ENCODE assay signal across 20 cellular contexts in the genomic region with DNA sequence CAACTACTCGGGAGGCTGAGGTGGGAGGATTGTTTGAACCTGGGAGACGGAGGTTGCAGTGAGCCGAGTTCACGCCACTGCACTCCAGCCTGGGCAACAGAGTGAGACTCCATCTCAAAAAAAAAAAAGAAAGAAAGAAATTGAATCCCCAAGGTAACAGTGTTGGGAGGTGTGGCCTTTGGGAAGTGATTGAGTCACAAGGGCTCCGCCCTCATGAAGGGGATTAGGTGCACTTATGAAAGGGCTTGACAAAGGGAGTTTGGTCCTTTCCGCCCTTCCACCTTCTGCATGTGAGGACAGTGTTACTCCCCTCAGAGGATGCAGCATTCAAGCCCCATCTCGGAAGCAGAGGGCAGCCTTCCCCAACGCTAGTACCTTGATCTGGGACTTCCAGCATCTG. TPM values are rescaled to one million over a fixed set of nuclear protein-coding genes. Genes with fewer than 3 reads are reported as not detected.
A peak's percentile ranks its signal among the peaks of the same experiment; 100 is the strongest.
DNase-seq lines count a peak whose midpoint lies in the region; ATAC-seq, FAIRE-seq and TF ChIP-seq lines count a peak whose summit lies in the region.
"Had no signal": no experiment of that assay in that cellular context is flagged by ENCODE, and none has a peak within 500 bp of the region (broad histone marks: within the 10 kb centered on the region; RNA-seq: fewer than 3 reads in every experiment).

No MANE protein-coding gene starts in this region.

- SMC1A ChIA-PET in GM12878 (lab: Charles Lee; ENCODE audit: uncharacterized antibody, unreplicated experiment) = no interaction called here

- intact Hi-C loops in GM12878 (cut with micrococcal nuclease; ENCODE audit: unreplicated experiment) = no loop called here
- intact Hi-C loops in breast epithelium (cut with DNase I; ENCODE audit: low total_unique reads) = no loop called here

- H3K79me2 ChIP-seq in GM12878 (ENCODE audit: control insufficient read depth, insufficient read depth, low read length) = no peaks in the 10 kb centered on the region

- in situ Hi-C loops in GM12878 (cut with MboI) = no loop called here

- no peak for TF ChIP-seq CTCF in RWPE1 (conservative IDR thresholded peaks at IDR 0.05; ENCODE audit: low read depth)
- no peak for TF ChIP-seq CTCF in GM12878 (IDR thresholded peaks at IDR 0.05 in 2 of 3, conservative IDR thresholded peaks at IDR 0.05 in 1 of 3; ENCODE audit: control insufficient read depth in 2 of 3, extremely low read depth in 1 of 3, insufficient read depth in 1 of 3, low read depth in 3 of 3, low read length in 3 of 3)
- no peak for TF ChIP-seq CTCF in breast epithelium (IDR thresholded peaks at IDR 0.05)

- H3K27ac ChIP-seq in RWPE1 (peak overlapping the region; percentile 51), GM12878 (ENCODE audit: control insufficient read depth, insufficient read depth) (no peak overlapping the region), breast epithelium (no peak overlapping the region)
- H3K27ac ChIP-seq: C4-2B, GM23248 had no signal

- TF ChIP-seq RAD21 in GM12878 (IDR thresholded peaks at IDR 0.05; ENCODE audit: insufficient read depth, low read depth, low read length) = no peak

- H3K4me1 ChIP-seq in GM12878 (ENCODE audit: control insufficient read depth, insufficient read depth, low read length) (peaks cover 26% of the 10 kb centered on the region), breast epithelium (peaks cover 0 to 15% of the 10 kb centered on the region in 2 donors)
- H3K4me1 ChIP-seq: Caco-2 had no signal

- no peak overlapping the region for H3K4me3 ChIP-seq in GM12878
- H3K4me3 ChIP-seq in breast epithelium = no peak overlapping the region
- H3K4me3 ChIP-seq: BLaER1, GM23248 had no signal

- no peak for TF ChIP-seq EP300 in GM12878 (IDR thresholded peaks at IDR 0.05; ENCODE audit: borderline replicate concordance in 1 of 2, control insufficient read depth in 1 of 2, low read depth in 2 of 2, low read length in 2 of 2)

- DNase-seq in RWPE1 (ENCODE audit: low spot score) (no peak), GM12878 (ENCODE audit: low read depth, low spot score) (no peak), activated T-cell treated with anti-CD3 and anti-CD28 coated beads for 4 hours (no peak), breast epithelium (ENCODE audit: low spot score in 2 of 2) (no peak)
- DNase-seq: Caco-2; CD4-positive, CD25-positive, alpha-beta regulatory T cell; CD8-positive, alpha-beta T cell; DMS153; DND-41; GM23248; H9; HFFc6 had no signal

- H3K36me3 ChIP-seq in GM12878 (ENCODE audit: control insufficient read depth in 2 of 2, insufficient read depth in 2 of 2, low read length in 1 of 2) (peaks cover 5 to 7% of the 10 kb centered on the region in 2 experiments; a peak in 3 of 4 replicates), breast epithelium (no peaks in the 10 kb centered on the region)

- TF ChIP-seq POLR2A in GM12878 (IDR thresholded peaks at IDR 0.05; ENCODE audit: low read depth, low read length) (no peak), breast epithelium (IDR thresholded peaks at IDR 0.05) (no peak)

- no peak overlapping the region for H3K9ac ChIP-seq in GM12878 (ENCODE audit: control insufficient read depth, insufficient read depth, low read length)
- H3K9ac ChIP-seq: GM23248 had no signal

- ATAC-seq in GM12878 = no peak
- ATAC-seq in esophagus mucosa = peak; percentile 81
- no peak for ATAC-seq in HG03442 (IDR thresholded peaks at IDR 0.05; ENCODE audit: unreplicated experiment)
- ATAC-seq: CD8-positive, alpha-beta T cell; HCT116 had no signal

- H3K4me2 ChIP-seq in GM12878 (ENCODE audit: control insufficient read depth, insufficient read depth) = no peak overlapping the region
- H3K4me2 ChIP-seq: BLaER1 had no signal

- POLR2A ChIA-PET in RWPE1 (lab: Yijun Ruan, JAX; ENCODE audit: low non-redundant PET) (no interaction called here), GM12878 (lab: Charles Lee) (interaction anchor here (0.6 kb wide), 1 partner anchor 13 kb away, joined by 3 read pairs; no protein-coding TSS in a partner anchor)

- H4K20me1 ChIP-seq in GM12878 (ENCODE audit: control insufficient read depth, insufficient read depth) = no peaks in the 10 kb centered on the region
- H4K20me1 ChIP-seq: BLaER1 had no signal

- no peak overlapping the region for H2AFZ ChIP-seq in GM12878 (ENCODE audit: control insufficient read depth, low read depth, low read length)
- H2AFZ ChIP-seq: GM23248 had no signal

- CTCF ChIA-PET in RWPE1 (lab: Yijun Ruan, JAX) (no interaction called here), GM12878 (lab: Yijun Ruan, JAX) (interaction anchor here (1.1 kb wide), 1 partner anchor 11 kb away, joined by 3 read pairs; no protein-coding TSS in a partner anchor)

- no peaks in the 10 kb centered on the region for H3K27me3 ChIP-seq in GM12878 (replicated peaks in 1 of 2; ENCODE audit: control insufficient read depth in 2 of 2, insufficient read depth in 2 of 2, low read length in 1 of 2)
- no peaks in the 10 kb centered on the region for H3K27me3 ChIP-seq in breast epithelium
- H3K27me3 ChIP-seq: BLaER1 had no signal

- no peak for FAIRE-seq in GM12878 (lab: Jason Lieb, UNC)
- FAIRE-seq: G401.6, GM19239, H1 had no signal

- no TSS peak for BruUV-seq in GM12878 (replicated peaks; lab: Mats Ljungman, UMichigan)

- no peaks in the 10 kb centered on the region for H3K9me3 ChIP-seq in GM12878 (replicated peaks; ENCODE audit: control insufficient read depth, insufficient read depth, low read length)
- H3K9me3 ChIP-seq in breast epithelium = no peaks in the 10 kb centered on the region
- H3K9me3 ChIP-seq: BLaER1, Caco-2 had no signal

- RAD21 ChIA-PET in GM12878 (lab: Charles Lee; ENCODE audit: unreplicated experiment) = interaction anchor here (1.4 kb wide), 1 partner anchor 10 kb away, joined by 3 read pairs; no protein-coding TSS in a partner anchor

- WGBS in GM12878 (ENCODE audit: insufficient coverage, insufficient replicate concordance, low lambda C conversion rate, missing lambda C conversion rate) = 98% methylated on average over 6 of the region's 8 CpGs

TF ChIP-seq in GM12878, 131 proteins besides CTCF, POLR2A, EP300 and RAD21:
- TF ChIP-seq HDGF (IDR thresholded peaks at IDR 0.05) (0 out of 2 replicates have a peak, but pooled peaks have one; percentile 7), ZNF622 (IDR thresholded peaks at IDR 0.05) (no peak)

RNA-seq across cellular contexts. Expression of a gene that starts 21.3 kb away (rescaled TPM):
- total RNA-seq in GM12878 (2013; cell fraction: nucleolus; rRNA removed) = 10.8 and 12.3 TPM in 2 replicates
- 29.8 and 30.0 TPM in 2 replicates for total RNA-seq in GM12878 (2014; rRNA removed)
- 14.6 and 15.6 TPM in 2 replicates for total RNA-seq in GM12878 (2014; rRNA removed; fragmentation: Illumina TruSeq; extraction: Trizol)
- total RNA-seq in GM12878 (2021) = 22.9 and 23.4 TPM in 2 replicates
- polyA plus RNA-seq in GM12878 (2011; ENCODE audit: low read depth) = 7.9 TPM
- 13.6 and 19.7 TPM in 2 replicates for polyA plus RNA-seq in GM12878 (2011; rRNA removed)
- 25.1 and 32.3 TPM in 2 replicates for polyA plus RNA-seq in GM12878 (2011; cell fraction: cytosol; rRNA removed)
- polyA plus RNA-seq in GM12878 (2011; cell fraction: nucleus; rRNA removed) = 34.4 and 38.8 TPM in 2 replicates
- 10.5 and 12.0 TPM in 2 replicates for polyA plus RNA-seq in GM12878 (2012)
- 16.4 and 24.1 TPM in 2 replicates for polyA plus RNA-seq in GM12878 (2014; fragmentation: Illumina TruSeq; extraction: Trizol)
- polyA plus RNA-seq in GM12878 (2014; fragmentation: Nextera tagmentation; extraction: Ambion mirVana) = 10 to 100 TPM in 1 of 2 experiments, 1 to 10 TPM in 1; 8.5 to 13.0 TPM
- 26.5 and 27.2 TPM in 2 replicates for polyA plus RNA-seq in GM12878 (2014; rRNA removed)
- 10 to 100 TPM; 42.3 to 49.8 TPM for polyA plus RNA-seq in GM12878 (2016; fragmentation: Nextera tagmentation; extraction: Ambion mirVana)
- 26.1 and 31.7 TPM in 2 replicates for polyA minus RNA-seq in GM12878 (2011; rRNA and poly(A)+ RNA removed)
- polyA minus RNA-seq in GM12878 (2011; cell fraction: cytosol; rRNA and poly(A)+ RNA removed) = 6.1 and 8.1 TPM in 2 replicates
- polyA minus RNA-seq in GM12878 (2011; cell fraction: nucleus; rRNA and poly(A)+ RNA removed) = 14.5 and 19.8 TPM in 2 replicates
- total RNA-seq in esophagus mucosa = 8.4 TPM
- 1 to 10 TPM; 1.9 to 2.7 (median 2.6) TPM for total RNA-seq in breast epithelium
